ENCODE assay signal across 9 cellular contexts in genomic region chr1:212752256-212752933, GRCh38. TPM values are rescaled to one million over a fixed set of nuclear protein-coding genes. Genes with fewer than 3 reads are reported as not detected.
DNase-seq lines count a peak whose midpoint lies in the region; ATAC-seq lines count a peak whose summit lies in the region.
"Had no signal": no experiment of that assay in that cellular context is flagged by ENCODE, and none has a peak within 500 bp of the region (broad histone marks: within the 10 kb centered on the region; RNA-seq: fewer than 3 reads in every experiment).

No MANE protein-coding gene starts in this region.

- intact Hi-C loops in Right ventricle myocardium superior (cut with DNase I), result no loop called here
- intact Hi-C loops in cardiac septum (cut with DNase I), result no loop called here

- DNase-seq in Right ventricle myocardium superior (no peak), cardiac septum (ENCODE audit: low spot score) (no peak), SIG-M5 treated with dmso at 0.1 percent for 504 hours (lab: John Stamatoyannopoulos, UW; ENCODE audit: unreplicated experiment) (peak; percentile 92), inferior parietal cortex (ENCODE audit: extremely low spot score) (peak; percentile 25), DMS153 (lab: John Stamatoyannopoulos, UW) (no peak), NCI-H69 (lab: John Stamatoyannopoulos, UW) (no peak), NCI-H1048 (lab: John Stamatoyannopoulos, UW) (no peak), RPMI8226 (no peak)
- DNase-seq: colonic mucosa had no signal

- ATAC-seq in Right ventricle myocardium superior (ENCODE audit: poor library complexity), result peak; percentile 76

RNA-seq across cellular contexts. Expression of gene NSL1, which starts 39.2 kb away (rescaled TPM):
- total RNA-seq in Right ventricle myocardium superior (24.6 TPM), cardiac septum (27.0 TPM)

RNA-seq across cellular contexts. Expression of gene TATDN3, which starts 39.3 kb away (rescaled TPM):
- 22.0 TPM for total RNA-seq in Right ventricle myocardium superior
- 22.4 TPM for total RNA-seq in cardiac septum

RNA-seq across cellular contexts. Expression of gene BATF3, which starts 52.8 kb away (rescaled TPM):
- total RNA-seq in Right ventricle myocardium superior (1.3 TPM), cardiac septum (1.9 TPM)

Comparison
In these comparisons a context has a peak if more than half of its experiments do, and no peak if none do; other contexts are left out.
1. DNase-seq: peak in SIG-M5 treated with dmso at 0.1 percent for 504 hours (single experiment) and inferior parietal cortex (single experiment); none in Right ventricle myocardium superior (single experiment), cardiac septum (single experiment), DMS153 (single experiment), NCI-H69 (single experiment), NCI-H1048 (single experiment) and RPMI8226 (single experiment).